Comparison of ENCODE assay signal across 15 cellular contexts in genomic region chr10:43390333-43390732, GRCh38. TPM values are rescaled to one million over a fixed set of nuclear protein-coding genes. Genes with fewer than 3 reads are reported as not detected.
A peak's percentile ranks its signal among the peaks of the same experiment; 100 is the strongest.
DNase-seq lines count a peak whose midpoint lies in the region; ATAC-seq, FAIRE-seq and TF ChIP-seq lines count a peak whose summit lies in the region.
"Had no signal": no experiment of that assay in that cellular context is flagged by ENCODE, and none has a peak within 500 bp of the region (broad histone marks: within the 10 kb centered on the region; RNA-seq: fewer than 3 reads in every experiment).

No MANE protein-coding gene starts in this region.

- no peak for FAIRE-seq in GM12891 (lab: Jason Lieb, UNC)
- FAIRE-seq: GM18507 had no signal

- no peak overlapping the region for H3K4me3 Mint-ChIP-seq in CD14-positive monocyte
- H3K4me3 Mint-ChIP-seq in activated naive CD8-positive, alpha-beta T cell, result no peak overlapping the region
- peak overlapping the region in 1 of 8 donors; percentile 56 for H3K4me3 Mint-ChIP-seq in naive B cell
- H3K4me3 Mint-ChIP-seq in MCF 10A (ENCODE audit: unreplicated experiment), result no peak overlapping the region

- H3K27ac ChIP-seq in aorta (ENCODE audit: low read depth in 1 of 2, low read length in 2 of 2), result no peak overlapping the region
- H3K27ac ChIP-seq: PC-9 had no signal

- no peak overlapping the region for H3K4me3 ChIP-seq in aorta (ENCODE audit: low read length in 2 of 2)
- H3K4me3 ChIP-seq: gastrocnemius medialis, PC-9 had no signal

- CTCF ChIA-PET in MCF 10A (lab: Yijun Ruan, JAX), result interaction anchor here (0.6 to 2.8 kb wide), 12 partner anchors 10 to 543 kb away, joined by 3 to 20 read pairs (median 4); partner anchors contain the start of gene HNRNPF

- peaks cover 92 to 95% of the 10 kb centered on the region in 2 donors for H3K36me3 Mint-ChIP-seq in CD14-positive monocyte
- peaks cover 18% of the 10 kb centered on the region for H3K36me3 Mint-ChIP-seq in activated naive CD8-positive, alpha-beta T cell
- peaks cover 34 to 46% of the 10 kb centered on the region in 2 donors for H3K36me3 Mint-ChIP-seq in naive B cell
- peaks cover 100% of the 10 kb centered on the region for H3K36me3 Mint-ChIP-seq in MCF 10A (ENCODE audit: insufficient read depth, unreplicated experiment)

- H3K27ac Mint-ChIP-seq in CD14-positive monocyte (peak overlapping the region in 6 of 7 donors; percentile 44 to 96 (median 56)), naive B cell (peak overlapping the region; percentile 34 to 92 (median 76)), MCF 10A (ENCODE audit: low read depth, unreplicated experiment) (no peak overlapping the region)
- peak overlapping the region; percentile 52 for H3K27ac Mint-ChIP-seq in activated naive CD8-positive, alpha-beta T cell

- H3K27me3 Mint-ChIP-seq in CD14-positive monocyte (ENCODE audit: low read depth in 3 of 3) (peaks cover 0 to 3% (median 0%) of the 10 kb centered on the region in 3 donors), naive B cell (no peaks in the 10 kb centered on the region), MCF 10A (ENCODE audit: insufficient read depth, unreplicated experiment) (no peaks in the 10 kb centered on the region)
- H3K27me3 Mint-ChIP-seq in activated naive CD8-positive, alpha-beta T cell, result no peaks in the 10 kb centered on the region

- WGBS in aorta, 2 donors, result 79 to 81% methylated on average over 5 of the region's 5 CpGs

- H3K27me3 ChIP-seq in aorta (ENCODE audit: control insufficient read depth in 1 of 2, insufficient read depth in 2 of 2, low read length in 1 of 2), result no peaks in the 10 kb centered on the region
- H3K27me3 ChIP-seq: gastrocnemius medialis had no signal

- DNase-seq in CD14-positive monocyte (ENCODE audit: low spot score), result no peak
- no peak for DNase-seq in GM12891 (ENCODE audit: insufficient read length, low spot score)
- DNase-seq in naive B cell, result no peak
- DNase-seq in MCF 10A (ENCODE audit: unreplicated experiment), result no peak
- DNase-seq in NCI-H2081 treated with DMSO at 0.1 percent for 48 hours (lab: John Stamatoyannopoulos, UW), result no peak
- no peak for DNase-seq in cerebellar nuclear complex (lab: John Stamatoyannopoulos, UW)
- no peak for DNase-seq in aorta
- DNase-seq: effector CD8-positive, alpha-beta T cell; GDM1; NCI-H1092; NCI-H446; PC-9 had no signal

- H3K4me1 Mint-ChIP-seq in CD14-positive monocyte (peaks cover 21% of the 10 kb centered on the region), naive B cell (peaks cover 52 to 65% (median 56%) of the 10 kb centered on the region in 3 donors), MCF 10A (ENCODE audit: insufficient read depth, unreplicated experiment) (peaks cover 28% of the 10 kb centered on the region)
- H3K4me1 Mint-ChIP-seq in activated naive CD8-positive, alpha-beta T cell (ENCODE audit: low read depth), result peaks cover 73% of the 10 kb centered on the region

- H3K36me3 ChIP-seq in aorta (ENCODE audit: control insufficient read depth in 1 of 2, insufficient read depth in 2 of 2, low read length in 1 of 2), result peaks cover 13 to 18% of the 10 kb centered on the region in 2 donors

- ATAC-seq in naive B cell (ENCODE audit: low read depth in 2 of 2) (no peak), aorta (ENCODE audit: low FRiP score) (no peak)

- TF ChIP-seq CTCF in CD14-positive monocyte (IDR thresholded peaks at IDR 0.05) (no peak), MCF 10A (IDR thresholded peaks at IDR 0.05; ENCODE audit: unreplicated experiment) (no peak)

- POLR2A ChIA-PET in MCF 10A (lab: Yijun Ruan, JAX), result interaction anchor here (1.0 to 1.6 kb wide), 2 partner anchors 17 to 46 kb away, joined by 5 to 7 read pairs; no protein-coding TSS in a partner anchor

- intact Hi-C loops in CD14-positive monocyte (cut with micrococcal nuclease) (no loop called here), MCF 10A (cut with micrococcal nuclease) (no loop called here), aorta (cut with DNase I) (no loop called here)

- no peaks in the 10 kb centered on the region for H3K4me1 ChIP-seq in aorta (ENCODE audit: control insufficient read depth in 1 of 2, insufficient read depth in 2 of 2, low read length in 2 of 2)

- no peaks in the 10 kb centered on the region for H3K9me3 ChIP-seq in aorta (ENCODE audit: control insufficient read depth, low read length)
- H3K9me3 ChIP-seq: gastrocnemius medialis had no signal

- peaks cover 0 to 2% (median 0%) of the 10 kb centered on the region in 7 donors for H3K9me3 Mint-ChIP-seq in CD14-positive monocyte
- no peaks in the 10 kb centered on the region for H3K9me3 Mint-ChIP-seq in activated naive CD8-positive, alpha-beta T cell (ENCODE audit: low read depth)
- no peaks in the 10 kb centered on the region for H3K9me3 Mint-ChIP-seq in naive B cell
- no peaks in the 10 kb centered on the region for H3K9me3 Mint-ChIP-seq in MCF 10A (ENCODE audit: unreplicated experiment)

- TF ChIP-seq POLR2A in GM12891 (IDR thresholded peaks at IDR 0.05; ENCODE audit: low read depth, low read length), result no peak

- no TSS peak for BruUV-seq in MCF 10A (replicated peaks; lab: Mats Ljungman, UMichigan)

TF ChIP-seq in GM12891, 5 proteins besides CTCF, POLR2A, EP300 and RAD21:
- TF ChIP-seq POLR2AphosphoS5 (IDR thresholded peaks at IDR 0.05; ENCODE audit: low read depth, low read length) (peak; percentile 17; the same call in 1 of the 2 replicates), TAF1 (IDR thresholded peaks at IDR 0.05; ENCODE audit: low read depth, low read length) (no peak), POU2F2 (IDR thresholded peaks at IDR 0.05; ENCODE audit: low read depth, low read length) (0 out of 2 replicates have a peak, but pooled peaks have one; percentile 17)
TF ChIP-seq in GM12891: peak in this region for 2.

RNA-seq across cellular contexts. Expression of gene HNRNPF, which starts 18.7 kb away (rescaled TPM):
- polyA plus RNA-seq in CD14-positive monocyte (100 to 1,000 TPM; 188 to 189 TPM), naive B cell (ENCODE audit: low read depth in 6 of 6) (100 to 1,000 TPM; 166 to 228 (median 215) TPM), aorta (10 to 100 TPM; 54.3 to 63.2 TPM)
- 143 TPM for polyA plus RNA-seq in GM12891 (2012; ENCODE audit: low read depth, missing spikeins)
- total RNA-seq in MCF 10A (2022) (184 and 198 TPM in 2 replicates), aorta (100 to 1,000 TPM; 103 to 114 TPM)

RNA-seq across cellular contexts. Expression of gene FXYD4, which starts 18.9 kb away (rescaled TPM):
- polyA plus RNA-seq in CD14-positive monocyte (not detected), naive B cell (ENCODE audit: low read depth in 6 of 6) (not detected), aorta (not detected)
- polyA plus RNA-seq in GM12891 (2012; ENCODE audit: low read depth, missing spikeins), result not detected
- total RNA-seq in MCF 10A (2022) (not detected in 2 replicates), aorta (not detected)
- total RNA-seq: gastrocnemius medialis, PC-9 had no signal

RNA-seq across cellular contexts. Expression of gene ZNF487, which starts 46.6 kb away (rescaled TPM):
- 10 to 100 TPM in 1 of 2 donors, 1 to 10 TPM in 1; 8.6 to 15.6 TPM for polyA plus RNA-seq in CD14-positive monocyte
- 0.83 TPM for polyA plus RNA-seq in GM12891 (2012; ENCODE audit: low read depth, missing spikeins)
- polyA plus RNA-seq in naive B cell (ENCODE audit: low read depth in 6 of 6), result 10 to 100 TPM in 2 of 6 donors, 1 to 10 TPM in 4; 5.6 to 18.3 (median 9.2) TPM
- 2.2 and 2.6 TPM in 2 replicates for total RNA-seq in MCF 10A (2022)
- total RNA-seq in aorta, result 1 to 10 TPM; 5.2 to 7.1 TPM
- 1 to 10 TPM; 8.8 to 9.4 TPM for polyA plus RNA-seq in aorta
